20 cellular contexts compared by ENCODE assay signal in the genomic region with DNA sequence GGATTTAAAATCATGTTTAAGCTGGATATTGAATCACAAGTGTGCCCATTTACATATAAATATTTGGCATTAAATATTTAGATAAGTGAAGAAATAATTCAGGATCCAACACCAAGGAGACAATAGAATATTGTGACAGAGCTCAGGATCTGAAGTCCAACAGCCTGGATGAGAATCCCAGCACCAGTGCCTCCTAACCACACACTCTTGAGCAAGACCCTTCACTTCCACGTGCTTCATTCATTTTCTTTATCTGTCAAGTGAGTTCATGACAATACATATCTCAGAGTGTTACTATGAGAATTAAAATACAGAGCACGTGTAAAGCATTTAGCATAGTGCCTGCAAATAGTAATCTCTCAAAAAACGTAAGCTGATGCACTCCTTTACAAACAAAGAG.
A peak's percentile ranks its signal among the peaks of the same experiment; 100 is the strongest.
DNase-seq lines count a peak whose midpoint lies in the region; ATAC-seq and TF ChIP-seq lines count a peak whose summit lies in the region.
"Had no signal": no experiment of that assay in that cellular context is flagged by ENCODE, and none has a peak within 500 bp of the region (broad histone marks: within the 10 kb centered on the region; RNA-seq: fewer than 3 reads in every experiment).

No MANE protein-coding gene starts in this region.

- TF ChIP-seq CTCF in CD8-positive, alpha-beta T cell (IDR thresholded peaks at IDR 0.05): no peak
- TF ChIP-seq CTCF in OCI-LY3 (IDR thresholded peaks at IDR 0.05; ENCODE audit: low read depth, low read length) (no peak), PC-9 (conservative IDR thresholded peaks at IDR 0.05) (no peak)

- H3K4me3 ChIP-seq in CD8-positive, alpha-beta T cell (ENCODE audit: low read depth, low read length): no peak overlapping the region
- H3K4me3 ChIP-seq in OCI-LY3 (ENCODE audit: low read length): no peak overlapping the region
- H3K4me3 ChIP-seq in PC-9: no peak overlapping the region
- H3K4me3 ChIP-seq: breast epithelium, dorsolateral prefrontal cortex, gastroesophageal sphincter, mucosa of descending colon, transverse colon had no signal

- H3K27ac ChIP-seq in CD8-positive, alpha-beta T cell (ENCODE audit: low read depth, low read length): no peak overlapping the region
- H3K27ac ChIP-seq in OCI-LY3 (ENCODE audit: low read length) (0 out of 2 replicates have a peak overlapping the region, but pooled peaks have one; percentile 1), PC-9 (no peak overlapping the region)
- H3K27ac ChIP-seq: breast epithelium, dorsolateral prefrontal cortex, gastroesophageal sphincter, transverse colon had no signal

- no peaks in the 10 kb centered on the region for H3F3A ChIP-seq in PC-9 (ENCODE audit: insufficient read depth, low read depth)

- H2AFZ ChIP-seq in OCI-LY3 (ENCODE audit: low read depth, low read length) (peak overlapping the region; percentile 65; the same call in 1 of the 2 replicates), PC-9 (no peak overlapping the region)

- no peaks in the 10 kb centered on the region for H4K20me1 ChIP-seq in OCI-LY3 (ENCODE audit: insufficient read depth, low read length)
- 0 out of 2 replicates have a peak, but pooled peaks cover 7% of the 10 kb centered on the region for H4K20me1 ChIP-seq in PC-9 (ENCODE audit: insufficient read depth)

- peak overlapping the region; percentile 75 for H3K27ac Mint-ChIP-seq in CD8-positive, alpha-beta T cell
- H3K27ac Mint-ChIP-seq in activated naive CD8-positive, alpha-beta T cell treated with anti-CD3 and anti-CD28 coated beads, Interleukin-2, amount 10 ng/mL, durations not matched to agents 7 days and 5 days: peak overlapping the region; percentile 89
- H3K27ac Mint-ChIP-seq: HFFc6 had no signal

- no peaks in the 10 kb centered on the region for H3K27me3 ChIP-seq in CD8-positive, alpha-beta T cell (ENCODE audit: insufficient read depth, low read length)
- H3K27me3 ChIP-seq in OCI-LY3 (ENCODE audit: low read depth, low read length) (no peaks in the 10 kb centered on the region), PC-9 (ENCODE audit: insufficient read depth, low read depth) (no peaks in the 10 kb centered on the region)
- H3K27me3 ChIP-seq: breast epithelium, gastroesophageal sphincter, transverse colon had no signal

- no peaks in the 10 kb centered on the region for H3K27me3 Mint-ChIP-seq in CD8-positive, alpha-beta T cell (ENCODE audit: low read depth)
- H3K27me3 Mint-ChIP-seq in activated naive CD8-positive, alpha-beta T cell treated with anti-CD3 and anti-CD28 coated beads, Interleukin-2, amount 10 ng/mL, durations not matched to agents 7 days and 5 days: no peaks in the 10 kb centered on the region
- H3K27me3 Mint-ChIP-seq: stimulated activated naive B cell treated with anti-CD40 and anti-IgM and Interleukin-4, amounts not matched to agents 10 μg/mL and 1 μg/mL and 100 μg/mL, for 72 hours had no signal

- H3K36me3 ChIP-seq in CD8-positive, alpha-beta T cell (ENCODE audit: insufficient read depth, low read length): no peaks in the 10 kb centered on the region
- peaks cover 18% of the 10 kb centered on the region for H3K36me3 ChIP-seq in OCI-LY3 (replicated peaks; ENCODE audit: low read depth, low read length)
- H3K36me3 ChIP-seq in PC-9 (ENCODE audit: low read depth): no peaks in the 10 kb centered on the region
- H3K36me3 ChIP-seq: breast epithelium, gastroesophageal sphincter, transverse colon had no signal

- H3K4me3 Mint-ChIP-seq in CD8-positive, alpha-beta T cell: peak overlapping the region; percentile 63
- H3K4me3 Mint-ChIP-seq in activated naive CD8-positive, alpha-beta T cell treated with anti-CD3 and anti-CD28 coated beads, Interleukin-2, amount 10 ng/mL, durations not matched to agents 7 days and 5 days: peak overlapping the region; percentile 64
- H3K4me3 Mint-ChIP-seq: HFFc6; stimulated activated naive B cell treated with anti-CD40 and anti-IgM and Interleukin-4, amounts not matched to agents 10 μg/mL and 1 μg/mL and 100 μg/mL, for 72 hours had no signal

- intact Hi-C loops in CD8-positive, alpha-beta T cell (cut with DNase I, micrococcal nuclease): loop anchor here in 1 of 2 experiments (5.0 kb wide), 1 partner anchor 36 kb away; no protein-coding TSS in a partner anchor
- intact Hi-C loops in PC-9 (cut with micrococcal nuclease; ENCODE audit: unreplicated experiment): no loop called here

- H3K36me3 Mint-ChIP-seq in CD8-positive, alpha-beta T cell: peaks cover 10% of the 10 kb centered on the region
- H3K36me3 Mint-ChIP-seq in activated naive CD8-positive, alpha-beta T cell treated with anti-CD3 and anti-CD28 coated beads, Interleukin-2, amount 10 ng/mL, durations not matched to agents 7 days and 5 days: peaks cover 31% of the 10 kb centered on the region

- no peak for ATAC-seq in CD8-positive, alpha-beta T cell
- ATAC-seq in activated naive CD8-positive, alpha-beta T cell treated with anti-CD3 and anti-CD28 coated beads, Interleukin-2, amount 10 ng/mL, durations not matched to agents 7 days and 5 days (ENCODE audit: low read depth): no peak
- no peak for ATAC-seq in GM18502 (IDR thresholded peaks at IDR 0.05; ENCODE audit: poor library complexity, unreplicated experiment)
- ATAC-seq in HG03432 (IDR thresholded peaks at IDR 0.05; ENCODE audit: unreplicated experiment): no peak
- ATAC-seq: gastroesophageal sphincter, mucosa of descending colon had no signal

- peak overlapping the region; percentile 5; the same call in 1 of the 2 replicates for H3K9ac ChIP-seq in OCI-LY3 (ENCODE audit: low read length)

- CTCF ChIA-PET in CD8-positive, alpha-beta T cell (lab: Charles Lee): interaction anchor here (0.8 to 3.7 kb wide), 6 partner anchors 12 to 142 kb away, joined by 3 to 23 read pairs (median 4); no protein-coding TSS in a partner anchor
- CTCF ChIA-PET in PC-9 (lab: Charles Lee): no interaction called here

- no TSS peak for BruUV-seq in PC-9 (replicated peaks; lab: Mats Ljungman, UMichigan)

- H3K79me2 ChIP-seq in OCI-LY3 (ENCODE audit: low read length) (no peaks in the 10 kb centered on the region), PC-9 (ENCODE audit: low read depth) (no peaks in the 10 kb centered on the region)

- POLR2A ChIA-PET in CD8-positive, alpha-beta T cell (lab: Charles Lee): interaction anchor here (0.7 to 3.1 kb wide), 4 partner anchors 20 to 104 kb away, joined by 3 to 18 read pairs (median 3); no protein-coding TSS in a partner anchor
- POLR2A ChIA-PET in activated naive CD8-positive, alpha-beta T cell treated with anti-CD3 and anti-CD28 coated beads, Interleukin-2, amount 10 ng/mL, durations not matched to agents 7 days and 5 days (lab: Charles Lee): interaction anchor here (0.5 to 5.3 kb wide), 6 partner anchors 13 to 82 kb away, joined by 3 to 35 read pairs (median 7); a partner anchor contains a TSS
- POLR2A ChIA-PET in PC-9 (lab: Charles Lee; ENCODE audit: unreplicated experiment): interaction anchor here (0.5 kb wide), 1 partner anchor 145 kb away, joined by 10 read pairs; no protein-coding TSS in a partner anchor

- H3K4me1 ChIP-seq in CD8-positive, alpha-beta T cell (ENCODE audit: insufficient read depth, low read length): peaks cover 28% of the 10 kb centered on the region
- H3K4me1 ChIP-seq in OCI-LY3 (ENCODE audit: low read length) (peaks cover 28% of the 10 kb centered on the region), PC-9 (replicated peaks; ENCODE audit: insufficient read depth) (no peaks in the 10 kb centered on the region)
- H3K4me1 ChIP-seq: breast epithelium, gastroesophageal sphincter, transverse colon had no signal

- peaks cover 39% of the 10 kb centered on the region for H3K4me1 Mint-ChIP-seq in CD8-positive, alpha-beta T cell (ENCODE audit: low read depth)
- H3K4me1 Mint-ChIP-seq in activated naive CD8-positive, alpha-beta T cell treated with anti-CD3 and anti-CD28 coated beads, Interleukin-2, amount 10 ng/mL, durations not matched to agents 7 days and 5 days: peaks cover 39% of the 10 kb centered on the region

- DNase-seq in SKM-1 treated with dmso at 0.1 percent for 144 hours (lab: John Stamatoyannopoulos, UW; ENCODE audit: unreplicated experiment) (peak; percentile 39), SKM-1 (lab: John Stamatoyannopoulos, UW; ENCODE audit: unreplicated experiment) (no peak), PC-9 (no peak)
- DNase-seq in CD8-positive, alpha-beta T cell: no peak
- no peak for DNase-seq in activated naive CD8-positive, alpha-beta T cell treated with anti-CD3 and anti-CD28 coated beads, Interleukin-2, amount 10 ng/mL, durations not matched to agents 7 days and 5 days
- DNase-seq: DMS53; dorsolateral prefrontal cortex; HFFc6; mucosa of descending colon; NCI-H146; NCI-H748 treated with DMSO at 0.1 percent for 48 hours; occipital lobe; RPMI8226; stimulated activated naive B cell treated with anti-CD40 and anti-IgM and Interleukin-4, amounts not matched to agents 10 μg/mL and 1 μg/mL and 100 μg/mL, for 72 hours; transverse colon had no signal

- peaks cover 16% of the 10 kb centered on the region for H3K9me3 Mint-ChIP-seq in CD8-positive, alpha-beta T cell
- peaks cover 13% of the 10 kb centered on the region for H3K9me3 Mint-ChIP-seq in activated naive CD8-positive, alpha-beta T cell treated with anti-CD3 and anti-CD28 coated beads, Interleukin-2, amount 10 ng/mL, durations not matched to agents 7 days and 5 days

- H3K9me3 ChIP-seq in CD8-positive, alpha-beta T cell (ENCODE audit: low read length): peaks cover 7% of the 10 kb centered on the region
- peaks cover 27% of the 10 kb centered on the region; the same call in 1 of the 2 replicates for H3K9me3 ChIP-seq in OCI-LY3 (ENCODE audit: insufficient read depth, low read length)
- peaks cover 8% of the 10 kb centered on the region for H3K9me3 ChIP-seq in PC-9 (ENCODE audit: insufficient read depth, low read depth)

- no peaks in the 10 kb centered on the region for H3K9me2 ChIP-seq in PC-9 (ENCODE audit: insufficient read depth)

- H3K4me2 ChIP-seq in OCI-LY3 (ENCODE audit: low read length) (peak overlapping the region; percentile 60), PC-9 (no peak overlapping the region)
